Comparison of ENCODE assay signal across 35 cellular contexts in genomic region chr5:117690603-117691002, GRCh38.
"Had no signal": no experiment of that assay in that cellular context is flagged by ENCODE, and none has a peak within 500 bp of the region (broad histone marks: within the 10 kb centered on the region; RNA-seq: fewer than 3 reads in every experiment).

No MANE protein-coding gene starts in this region.

- H3K27me3 Mint-ChIP-seq: activated CD4-positive, alpha-beta T cell treated with anti-CD3 and anti-CD28 coated beads, Interleukin-2, amount 10 ng/mL, durations not matched to agents 24 days and 14 days; activated CD8-positive, alpha-beta T cell treated with anti-CD3 and anti-CD28 coated beads for 36 hours; activated T-helper 17 cell treated with anti-CD3 and anti-CD28 coated beads, Interleukin-2, amount 50 U/mL, for 72 hours; effector memory CD8-positive, alpha-beta T cell; memory B cell; stimulated activated naive B cell treated with anti-CD40 and anti-IgM and Interleukin-4, amounts not matched to agents 10 μg/mL and 1 μg/mL and 100 μg/mL, for 72 hours had no signal

- H3K27ac Mint-ChIP-seq: activated CD4-positive, alpha-beta T cell treated with anti-CD3 and anti-CD28 coated beads, Interleukin-2, amount 10 ng/mL, durations not matched to agents 24 days and 14 days; activated CD8-positive, alpha-beta T cell treated with anti-CD3 and anti-CD28 coated beads for 36 hours; activated T-helper 17 cell treated with anti-CD3 and anti-CD28 coated beads, Interleukin-2, amount 50 U/mL, for 72 hours; effector memory CD8-positive, alpha-beta T cell; immature natural killer cell; memory B cell; natural killer cell; stimulated activated naive B cell treated with anti-CD40 and anti-IgM and Interleukin-4, amounts not matched to agents 10 μg/mL and 1 μg/mL and 100 μg/mL, for 72 hours; T-helper 1 cell treated with Interleukin-12 subunit alpha and Interleukin-12 subunit beta and Interleukin-4 antibody, amounts not matched to agents 30 μg/mL and 1 μg/mL, for 36 hours had no signal

- DNase-seq: activated CD4-positive, alpha-beta T cell treated with anti-CD3 and anti-CD28 coated beads, Interleukin-2, amount 10 ng/mL, durations not matched to agents 24 days and 14 days; activated CD4-positive, CD25-positive, alpha-beta regulatory T cell treated with anti-CD3 and anti-CD28 coated beads, Interleukin-2, amount 50 U/mL, for 72 hours; activated CD8-positive, alpha-beta T cell treated with anti-CD3 and anti-CD28 coated beads for 36 hours; activated gamma-delta T cell treated with Interleukin-2 at 50 U/mL for 16 hours; activated naive CD4-positive, alpha-beta T cell treated with anti-CD3 and anti-CD28 coated beads, Interleukin-2, amount 50 U/mL, for 16 hours; activated T-cell treated with anti-CD3 and anti-CD28 coated beads, Interleukin-2, amount 50 U/mL, for 4 hours; amniotic stem cell; caudate nucleus; cortex of kidney; effector memory CD8-positive, alpha-beta T cell; heart left ventricle; hypothalamus; immature natural killer cell; kidney; midbrain; natural killer cell; nucleus accumbens; pancreas; retina; sigmoid colon; stimulated activated CD4-positive, alpha-beta T cell treated with anti-CD3 and anti-CD28 coated beads, Interleukin-1b, Interleukin-23, amount 100 ng/mL, for 48 hours; stimulated activated naive B cell treated with anti-CD40 and anti-IgM and Interleukin-4, amounts not matched to agents 10 μg/mL and 1 μg/mL and 100 μg/mL, for 72 hours; stomach; T-helper 9 cell; thyroid gland; upper lobe of right lung had no signal

- H3K4me1 ChIP-seq: heart left ventricle, pancreas, prostate gland, sigmoid colon, stomach, thyroid gland, upper lobe of right lung had no signal

- H3K4me3 ChIP-seq: heart left ventricle, pancreas, prostate gland, sigmoid colon, smooth muscle cell, stomach, thyroid gland, upper lobe of right lung had no signal

- H3K9me3 Mint-ChIP-seq: activated CD4-positive, alpha-beta T cell treated with anti-CD3 and anti-CD28 coated beads, Interleukin-2, amount 10 ng/mL, durations not matched to agents 24 days and 14 days; activated CD8-positive, alpha-beta T cell treated with anti-CD3 and anti-CD28 coated beads for 36 hours; stimulated activated naive B cell treated with anti-CD40 and anti-IgM and Interleukin-4, amounts not matched to agents 10 μg/mL and 1 μg/mL and 100 μg/mL, for 72 hours; T-helper 1 cell treated with Interleukin-12 subunit alpha and Interleukin-12 subunit beta and Interleukin-4 antibody, amounts not matched to agents 30 μg/mL and 1 μg/mL, for 36 hours had no signal

- H3K27ac ChIP-seq: heart left ventricle, pancreas, prostate gland, sigmoid colon, stomach, thyroid gland, upper lobe of right lung had no signal

- H3K36me3 Mint-ChIP-seq: immature natural killer cell; memory B cell; natural killer cell; stimulated activated naive B cell treated with anti-CD40 and anti-IgM and Interleukin-4, amounts not matched to agents 10 μg/mL and 1 μg/mL and 100 μg/mL, for 72 hours had no signal

- H3K27me3 ChIP-seq: heart left ventricle, pancreas, sigmoid colon, stomach, thyroid gland, upper lobe of right lung had no signal

- H3K36me3 ChIP-seq: heart left ventricle, pancreas, prostate gland, sigmoid colon, stomach, thyroid gland, upper lobe of right lung had no signal

- H3K4me3 Mint-ChIP-seq: activated CD4-positive, alpha-beta T cell treated with anti-CD3 and anti-CD28 coated beads, Interleukin-2, amount 10 ng/mL, durations not matched to agents 24 days and 14 days; activated CD8-positive, alpha-beta T cell treated with anti-CD3 and anti-CD28 coated beads for 36 hours; activated T-cell treated with anti-CD3 and anti-CD28 coated beads, Interleukin-2, amount 50 U/mL, for 4 hours; activated T-helper 17 cell treated with anti-CD3 and anti-CD28 coated beads, Interleukin-2, amount 50 U/mL, for 72 hours; effector memory CD8-positive, alpha-beta T cell; immature natural killer cell; memory B cell; natural killer cell; stimulated activated naive B cell treated with anti-CD40 and anti-IgM and Interleukin-4, amounts not matched to agents 10 μg/mL and 1 μg/mL and 100 μg/mL, for 72 hours; T-helper 1 cell treated with Interleukin-12 subunit alpha and Interleukin-12 subunit beta and Interleukin-4 antibody, amounts not matched to agents 30 μg/mL and 1 μg/mL, for 36 hours had no signal

- H3K9me3 ChIP-seq: heart left ventricle, pancreas, prostate gland, sigmoid colon, stomach, thyroid gland, upper lobe of right lung had no signal

- H3K4me1 Mint-ChIP-seq: activated CD4-positive, alpha-beta T cell treated with anti-CD3 and anti-CD28 coated beads, Interleukin-2, amount 10 ng/mL, durations not matched to agents 24 days and 14 days; activated T-helper 17 cell treated with anti-CD3 and anti-CD28 coated beads, Interleukin-2, amount 50 U/mL, for 72 hours; immature natural killer cell; memory B cell; natural killer cell; stimulated activated naive B cell treated with anti-CD40 and anti-IgM and Interleukin-4, amounts not matched to agents 10 μg/mL and 1 μg/mL and 100 μg/mL, for 72 hours had no signal

- FAIRE-seq: astrocyte, endothelial cell of umbilical vein, kidney, pancreas, TTC549 had no signal

- ATAC-seq: activated CD8-positive, alpha-beta T cell treated with anti-CD3 and anti-CD28 coated beads for 36 hours; activated T-cell treated with anti-CD3 and anti-CD28 coated beads, Interleukin-2, amount 50 U/mL, for 4 hours; activated T-helper 17 cell treated with anti-CD3 and anti-CD28 coated beads, Interleukin-2, amount 50 U/mL, for 72 hours; effector memory CD8-positive, alpha-beta T cell; esophagus mucosa; heart left ventricle; natural killer cell; pancreas; stimulated activated naive B cell treated with anti-CD40 and anti-IgM and Interleukin-4, amounts not matched to agents 10 μg/mL and 1 μg/mL and 100 μg/mL, for 72 hours; upper lobe of right lung had no signal
